In genomic region chr13:113001251-113002140, GRCh38 we compare ENCODE assay signal across 8 cellular contexts. TPM values are rescaled to one million over a fixed set of nuclear protein-coding genes. Genes with fewer than 3 reads are reported as not detected.
DNase-seq lines count a peak whose midpoint lies in the region; ATAC-seq and FAIRE-seq lines count a peak whose summit lies in the region.

No MANE protein-coding gene starts in this region.

- no peak overlapping the region for H2AFZ ChIP-seq in GM23248

- H3K27me3 ChIP-seq in GM23248 (replicated peaks; ENCODE audit: insufficient read depth) = peaks cover 21% of the 10 kb centered on the region
- peaks cover 3% of the 10 kb centered on the region for H3K27me3 ChIP-seq in rectal smooth muscle tissue (ENCODE audit: control insufficient read depth, insufficient read depth, low read length)

- no peak for ATAC-seq in HG03139 (IDR thresholded peaks at IDR 0.05; ENCODE audit: unreplicated experiment)
- no peak for ATAC-seq in GM21526 (IDR thresholded peaks at IDR 0.05; ENCODE audit: low FRiP score, unreplicated experiment)
- no peak for ATAC-seq in GM21737 (IDR thresholded peaks at IDR 0.05; ENCODE audit: unreplicated experiment)

- H3K9ac ChIP-seq in GM23248 (no peak overlapping the region), rectal smooth muscle tissue (ENCODE audit: low read length) (no peak overlapping the region)

- H3K36me3 ChIP-seq in GM23248 (ENCODE audit: low read depth) (no peaks in the 10 kb centered on the region), rectal smooth muscle tissue (ENCODE audit: control insufficient read depth, insufficient read depth, low read length) (no peaks in the 10 kb centered on the region)

- FAIRE-seq in frontal cortex (lab: Jason Lieb, UNC) = no peak
- FAIRE-seq in GM19239 (lab: Jason Lieb, UNC) = no peak

- DNase-seq in GM23248 (peak; percentile 12), NCI-H524 treated with DMSO at 0.1 percent for 48 hours (lab: John Stamatoyannopoulos, UW) (peak; percentile 68), frontal cortex (ENCODE audit: low spot score in 2 of 2) (peak; percentile 62 to 67), GM19239 (ENCODE audit: insufficient read length, low spot score) (no peak)

- H3K4me1 ChIP-seq in GM23248 (ENCODE audit: insufficient read depth) (no peaks in the 10 kb centered on the region), rectal smooth muscle tissue (ENCODE audit: control insufficient read depth, insufficient read depth, low read length) (no peaks in the 10 kb centered on the region)

- in situ Hi-C loops in GM23248 (cut with MboI) = no loop called here

- no peaks in the 10 kb centered on the region for H3K9me3 ChIP-seq in GM23248 (ENCODE audit: low read depth)

- H3K9me2 ChIP-seq in GM23248 (ENCODE audit: insufficient read depth) = no peaks in the 10 kb centered on the region

- H3K27ac ChIP-seq in GM23248 (no peak overlapping the region), rectal smooth muscle tissue (ENCODE audit: low read depth, low read length) (no peak overlapping the region)

- H3K4me3 ChIP-seq in GM23248 (no peak overlapping the region), rectal smooth muscle tissue (ENCODE audit: low read length) (peak overlapping the region; percentile 29)

- no peaks in the 10 kb centered on the region for H4K20me1 ChIP-seq in GM23248 (ENCODE audit: insufficient read depth)

- no peak overlapping the region for H3K4me2 ChIP-seq in GM23248 (ENCODE audit: unreplicated experiment)

- 11 to 12% methylated on average over 42 to 43 of the region's 50 CpGs for WGBS in GM23248 (ENCODE audit: low coverage in 1 of 2, low lambda C conversion rate in 2 of 2, missing lambda C conversion rate in 2 of 2), 2 experiments

- no peaks in the 10 kb centered on the region for H3K79me2 ChIP-seq in GM23248 (ENCODE audit: insufficient read depth)

- no peaks in the 10 kb centered on the region for H3F3A ChIP-seq in GM23248 (ENCODE audit: insufficient read depth)

RNA-seq across cellular contexts. Expression of gene MCF2L, which starts 32.5 kb away (rescaled TPM):
- not detected in 2 replicates for total RNA-seq in GM23248 (2014; rRNA removed; shearing (Covaris generic))
- not detected in 2 replicates for polyA plus RNA-seq in GM23248 (2016; fragmentation: Nextera tagmentation; extraction: Ambion mirVana)
- 137 TPM for total RNA-seq in frontal cortex

Comparison
In these comparisons a context has a peak if more than half of its experiments do, and no peak if none do; other contexts are left out.
1. RNA of gene MCF2L, which starts 32.5 kb away (total RNA-seq): 137 TPM in frontal cortex (single experiment); not detected in GM23248; every median in the first group is over 100 times any median in the second.